Comparison of ENCODE assay signal across 8 cellular contexts in the genomic region with DNA sequence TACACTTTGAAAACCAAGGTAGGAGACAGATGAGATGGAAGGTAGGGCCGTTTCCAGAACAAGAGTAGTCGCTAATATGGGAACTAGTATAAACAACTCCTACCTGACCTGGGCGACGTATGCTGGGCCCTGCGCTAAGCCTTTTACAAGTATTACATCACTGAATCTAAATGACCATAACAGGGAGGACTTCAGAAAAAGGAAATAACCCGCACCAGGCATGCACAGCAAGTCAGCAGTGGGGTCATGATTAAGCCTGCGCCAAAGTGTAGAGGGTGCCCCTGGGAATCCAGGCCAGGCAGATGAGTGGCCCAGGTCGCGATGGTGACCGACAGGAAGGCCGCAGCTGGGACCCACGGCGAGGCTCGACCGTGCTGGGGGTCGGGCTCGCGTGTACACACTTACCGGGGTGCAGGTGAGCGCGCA. TPM values are rescaled to one million over a fixed set of nuclear protein-coding genes. Genes with fewer than 3 reads are reported as not detected.
A peak's percentile ranks its signal among the peaks of the same experiment; 100 is the strongest.
DNase-seq lines count a peak whose midpoint lies in the region; TF ChIP-seq lines count a peak whose summit lies in the region.

No MANE protein-coding gene starts in this region.

- no peaks in the 10 kb centered on the region for H3K27me3 ChIP-seq in OCI-LY3 (ENCODE audit: low read depth, low read length)
- no peaks in the 10 kb centered on the region for H3K27me3 ChIP-seq in effector memory CD4-positive, alpha-beta T cell (replicated peaks; ENCODE audit: control insufficient read depth, insufficient read depth, low read length, poor library complexity, severe bottlenecking)

- no peaks in the 10 kb centered on the region for H3K27me3 Mint-ChIP-seq in activated CD4-positive, alpha-beta T cell treated with anti-CD3 and anti-CD28 coated beads, Interleukin-2, amount 10 ng/mL, durations not matched to agents 7 days and 5 days
- no peaks in the 10 kb centered on the region for H3K27me3 Mint-ChIP-seq in neural crest cell (ENCODE audit: low read depth)

- TF ChIP-seq CTCF in OCI-LY3 (IDR thresholded peaks at IDR 0.05; ENCODE audit: low read depth, low read length) = no peak
- no peak for TF ChIP-seq CTCF in neural crest cell (conservative IDR thresholded peaks at IDR 0.05)

- POLR2A ChIA-PET in activated CD4-positive, alpha-beta T cell treated with anti-CD3 and anti-CD28 coated beads, Interleukin-2, amount 10 ng/mL, durations not matched to agents 7 days and 5 days (lab: Charles Lee) = interaction anchor here (1.1 kb wide), 1 partner anchor 158 kb away, joined by 3 read pairs; no protein-coding TSS in a partner anchor

- peaks cover 50% of the 10 kb centered on the region for H3K36me3 Mint-ChIP-seq in activated CD4-positive, alpha-beta T cell treated with anti-CD3 and anti-CD28 coated beads, Interleukin-2, amount 10 ng/mL, durations not matched to agents 7 days and 5 days (ENCODE audit: low read depth)
- H3K36me3 Mint-ChIP-seq in neural crest cell (ENCODE audit: low read depth) = peaks cover 3% of the 10 kb centered on the region

- DNase-seq in activated CD4-positive, alpha-beta T cell treated with anti-CD3 and anti-CD28 coated beads, Interleukin-2, amount 10 ng/mL, durations not matched to agents 7 days and 5 days = no peak
- DNase-seq in activated CD4-positive, alpha-beta T cell treated with anti-CD3 and anti-CD28 coated beads, Interleukin-2, amount 50 U/mL, for 1 hour = no peak
- DNase-seq in effector memory CD4-positive, alpha-beta T cell = no peak
- DNase-seq in neural crest cell (ENCODE audit: low read depth, low spot score) = no peak
- DNase-seq in T1000 (lab: John Stamatoyannopoulos, UW) = no peak
- no peak for DNase-seq in midbrain (lab: John Stamatoyannopoulos, UW)
- no peak for DNase-seq in NCI-H524 treated with DMSO at 0.1 percent for 48 hours (lab: John Stamatoyannopoulos, UW)

- peaks cover 24% of the 10 kb centered on the region for H3K36me3 ChIP-seq in OCI-LY3 (replicated peaks; ENCODE audit: low read depth, low read length)
- H3K36me3 ChIP-seq in effector memory CD4-positive, alpha-beta T cell (ENCODE audit: control insufficient read depth, insufficient read depth, low read length) = peaks cover 20% of the 10 kb centered on the region

- peak overlapping the region; percentile 93 for H3K27ac ChIP-seq in OCI-LY3 (ENCODE audit: low read length)
- peak overlapping the region; percentile 92 for H3K27ac ChIP-seq in effector memory CD4-positive, alpha-beta T cell (ENCODE audit: insufficient read depth, low read length, poor library complexity, severe bottlenecking)

- H3K79me2 ChIP-seq in OCI-LY3 (ENCODE audit: low read length) = peaks cover 56% of the 10 kb centered on the region

- H3K4me1 ChIP-seq in OCI-LY3 (ENCODE audit: low read length) = peaks cover 20% of the 10 kb centered on the region
- H3K4me1 ChIP-seq in effector memory CD4-positive, alpha-beta T cell (ENCODE audit: control insufficient read depth, insufficient read depth, low read length, poor library complexity, severe bottlenecking) = peaks cover 23% of the 10 kb centered on the region

- H4K20me1 ChIP-seq in OCI-LY3 (ENCODE audit: insufficient read depth, low read length) = no peaks in the 10 kb centered on the region

- H3K4me3 ChIP-seq in OCI-LY3 (ENCODE audit: low read length) = peak overlapping the region; percentile 80
- peak overlapping the region; percentile 58 for H3K4me3 ChIP-seq in effector memory CD4-positive, alpha-beta T cell (ENCODE audit: insufficient read depth, low read depth, low read length, poor library complexity, severe bottlenecking)

- peaks cover 32% of the 10 kb centered on the region for H3K4me1 Mint-ChIP-seq in activated CD4-positive, alpha-beta T cell treated with anti-CD3 and anti-CD28 coated beads, Interleukin-2, amount 10 ng/mL, durations not matched to agents 7 days and 5 days
- peaks cover 23% of the 10 kb centered on the region for H3K4me1 Mint-ChIP-seq in neural crest cell

- H3K9me3 ChIP-seq in OCI-LY3 (ENCODE audit: insufficient read depth, low read length) = no peaks in the 10 kb centered on the region
- H3K9me3 ChIP-seq in effector memory CD4-positive, alpha-beta T cell (ENCODE audit: control insufficient read depth, low read length) = no peaks in the 10 kb centered on the region

- peak overlapping the region; percentile 93 for H3K4me3 Mint-ChIP-seq in activated CD4-positive, alpha-beta T cell treated with anti-CD3 and anti-CD28 coated beads, Interleukin-2, amount 10 ng/mL, durations not matched to agents 7 days and 5 days
- H3K4me3 Mint-ChIP-seq in neural crest cell = peak overlapping the region; percentile 90

- H3K9me3 Mint-ChIP-seq in activated CD4-positive, alpha-beta T cell treated with anti-CD3 and anti-CD28 coated beads, Interleukin-2, amount 10 ng/mL, durations not matched to agents 7 days and 5 days = peaks cover 3% of the 10 kb centered on the region
- H3K9me3 Mint-ChIP-seq in neural crest cell = no peaks in the 10 kb centered on the region

- H3K27ac Mint-ChIP-seq in activated CD4-positive, alpha-beta T cell treated with anti-CD3 and anti-CD28 coated beads, Interleukin-2, amount 10 ng/mL, durations not matched to agents 7 days and 5 days = peak overlapping the region; percentile 96
- H3K27ac Mint-ChIP-seq in neural crest cell (ENCODE audit: unreplicated experiment) = peak overlapping the region; percentile 78

- H3K4me2 ChIP-seq in OCI-LY3 (ENCODE audit: low read length) = peak overlapping the region; percentile 94

- no peak overlapping the region for H2AFZ ChIP-seq in OCI-LY3 (ENCODE audit: low read depth, low read length)

- H3K9ac ChIP-seq in OCI-LY3 (ENCODE audit: low read length) = peak overlapping the region; percentile 76

- CTCF ChIA-PET in activated CD4-positive, alpha-beta T cell treated with anti-CD3 and anti-CD28 coated beads, Interleukin-2, amount 10 ng/mL, durations not matched to agents 7 days and 5 days (lab: Charles Lee) = interaction anchor here (0.5 to 1.9 kb wide), 5 partner anchors 9 to 1359 kb away, joined by 3 to 4 read pairs (median 3); a partner anchor contains a TSS

RNA-seq across cellular contexts. Expression of a gene that starts 0.6 kb away (rescaled TPM):
- 100 to 1,000 TPM in 1 of 2 experiments, 10 to 100 TPM in 1; 90.1 to 105 TPM for total RNA-seq in activated CD4-positive, alpha-beta T cell treated with anti-CD3 and anti-CD28 coated beads, Interleukin-2, amount 10 ng/mL, durations not matched to agents 7 days and 5 days
- total RNA-seq in neural crest cell = 75.1 and 81.0 TPM in 2 replicates

RNA-seq across cellular contexts. Expression of a gene that starts 5.8 kb away (rescaled TPM):
- total RNA-seq in activated CD4-positive, alpha-beta T cell treated with anti-CD3 and anti-CD28 coated beads, Interleukin-2, amount 10 ng/mL, durations not matched to agents 7 days and 5 days = 10 to 100 TPM; 96.3 to 97.2 TPM
- total RNA-seq in neural crest cell = 16.2 and 18.2 TPM in 2 replicates

RNA-seq across cellular contexts. Expression of a gene that starts 19.4 kb away (rescaled TPM):
- total RNA-seq in activated CD4-positive, alpha-beta T cell treated with anti-CD3 and anti-CD28 coated beads, Interleukin-2, amount 10 ng/mL, durations not matched to agents 7 days and 5 days = 100 to 1,000 TPM; 101 to 111 TPM
- 20.6 and 25.1 TPM in 2 replicates for total RNA-seq in neural crest cell

RNA-seq across cellular contexts. Expression of a gene that starts 34.9 kb away (rescaled TPM):
- total RNA-seq in activated CD4-positive, alpha-beta T cell treated with anti-CD3 and anti-CD28 coated beads, Interleukin-2, amount 10 ng/mL, durations not matched to agents 7 days and 5 days = 10 to 100 TPM; 54.1 to 59.4 TPM
- 115 and 116 TPM in 2 replicates for total RNA-seq in neural crest cell

RNA-seq across cellular contexts. Expression of a gene that starts 44.4 kb away (rescaled TPM):
- 10 to 100 TPM; 34.4 to 38.4 TPM for total RNA-seq in activated CD4-positive, alpha-beta T cell treated with anti-CD3 and anti-CD28 coated beads, Interleukin-2, amount 10 ng/mL, durations not matched to agents 7 days and 5 days
- total RNA-seq in neural crest cell = 7.5 and 7.7 TPM in 2 replicates
